Comparison of ENCODE assay signal across 20 cellular contexts in the genomic region with DNA sequence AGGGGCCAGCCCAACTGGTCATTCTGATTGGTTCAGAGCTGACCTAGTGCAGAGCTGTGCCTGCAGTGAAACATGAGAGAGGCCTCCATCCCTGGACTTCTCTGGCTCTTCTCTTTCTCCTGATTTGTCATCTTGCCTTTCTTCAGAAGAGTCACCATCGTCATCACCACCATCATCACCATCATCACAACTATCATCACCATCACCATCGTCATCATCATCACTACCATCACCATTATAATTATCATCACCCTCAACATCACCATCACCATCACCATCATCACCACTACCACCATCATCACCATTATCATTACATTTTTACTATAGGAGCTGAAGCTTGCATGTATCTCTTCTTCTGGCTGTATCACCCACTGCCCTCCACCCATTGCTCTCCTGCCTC.
DNase-seq lines count a peak whose midpoint lies in the region; ATAC-seq, FAIRE-seq and TF ChIP-seq lines count a peak whose summit lies in the region.
"Had no signal": no experiment of that assay in that cellular context is flagged by ENCODE, and none has a peak within 500 bp of the region (broad histone marks: within the 10 kb centered on the region; RNA-seq: fewer than 3 reads in every experiment).

No MANE protein-coding gene starts in this region.

- H3K27ac ChIP-seq in HepG2 (ENCODE audit: extremely low read length, insufficient read depth, low read length) (no peak overlapping the region), right lobe of liver (no peak overlapping the region), mesenchymal stem cell (ENCODE audit: low read length, poor library complexity, severe bottlenecking) (no peak overlapping the region), neural progenitor cell (no peak overlapping the region)
- H3K27ac ChIP-seq: BLaER1 had no signal

- H3K18ac ChIP-seq in mesenchymal stem cell (ENCODE audit: low read depth in 1 of 2, low read length in 2 of 2) = peak overlapping the region; percentile 18 to 54

- peak overlapping the region; percentile 27 for H2BK120ac ChIP-seq in mesenchymal stem cell (ENCODE audit: low read depth, low read length)

- no peak overlapping the region for H2AK5ac ChIP-seq in mesenchymal stem cell (ENCODE audit: low read length, severe bottlenecking)

- H3K9me3 ChIP-seq in HepG2 (ENCODE audit: low read length) (no peaks in the 10 kb centered on the region), right lobe of liver (no peaks in the 10 kb centered on the region), mesenchymal stem cell (ENCODE audit: control insufficient read depth, low read length) (no peaks in the 10 kb centered on the region), neural progenitor cell (ENCODE audit: low read depth) (no peaks in the 10 kb centered on the region)
- H3K9me3 ChIP-seq: BLaER1 had no signal

- POLR2A ChIA-PET in HepG2 (lab: Yijun Ruan, JAX) = no interaction called here

- H3K4me3 Mint-ChIP-seq in neural progenitor cell = no peak overlapping the region
- H3K4me3 Mint-ChIP-seq: CD14-positive monocyte; CD4-positive, alpha-beta memory T cell; H9 had no signal

- H3F3A ChIP-seq in neural progenitor cell (ENCODE audit: low read depth) = no peaks in the 10 kb centered on the region

- H3K79me2 ChIP-seq in HepG2 (ENCODE audit: insufficient read depth, low read length) (no peaks in the 10 kb centered on the region), neural progenitor cell (ENCODE audit: low read depth) (no peaks in the 10 kb centered on the region)

- no peak overlapping the region for H3K9ac ChIP-seq in HepG2 (ENCODE audit: insufficient read depth, low read depth, low read length)
- no peak overlapping the region for H3K9ac ChIP-seq in mesenchymal stem cell (ENCODE audit: low read length)
- no peak overlapping the region for H3K9ac ChIP-seq in neural progenitor cell
- H3K9ac ChIP-seq: BLaER1 had no signal

- H3K36me3 ChIP-seq in HepG2 (replicated peaks in 1 of 2; ENCODE audit: control insufficient read depth in 1 of 2, insufficient read depth in 2 of 2, low read length in 2 of 2) = no peaks in the 10 kb centered on the region
- H3K36me3 ChIP-seq in right lobe of liver = no peaks in the 10 kb centered on the region
- H3K36me3 ChIP-seq in mesenchymal stem cell (ENCODE audit: control insufficient read depth in 1 of 2, insufficient read depth in 2 of 2, low read depth in 1 of 2, low read length in 2 of 2) = no peaks in the 10 kb centered on the region
- H3K36me3 ChIP-seq in neural progenitor cell = no peaks in the 10 kb centered on the region
- H3K36me3 ChIP-seq: BLaER1 had no signal

- no peaks in the 10 kb centered on the region for H3K79me1 ChIP-seq in mesenchymal stem cell (replicated peaks; ENCODE audit: low read length, poor library complexity, severe bottlenecking)

- no peak for TF ChIP-seq CTCF in HepG2 (CRISPR knock-in tag; IDR thresholded peaks at IDR 0.05)
- no peak for TF ChIP-seq CTCF in right lobe of liver (IDR thresholded peaks at IDR 0.05)
- TF ChIP-seq CTCF in neural progenitor cell (IDR thresholded peaks at IDR 0.05) = no peak

- H3K4me3 ChIP-seq in HepG2 (replicated peaks in 1 of 3; ENCODE audit: insufficient read depth in 1 of 3, low read depth in 2 of 3, low read length in 3 of 3) = no peak overlapping the region
- H3K4me3 ChIP-seq in right lobe of liver = no peak overlapping the region
- H3K4me3 ChIP-seq in mesenchymal stem cell (ENCODE audit: insufficient read depth in 1 of 2, low read depth in 1 of 2, low read length in 2 of 2) = no peak overlapping the region
- H3K4me3 ChIP-seq in neural progenitor cell = no peak overlapping the region
- H3K4me3 ChIP-seq: BLaER1 had no signal

- H2AFZ ChIP-seq in HepG2 (ENCODE audit: low read length) (no peak overlapping the region), mesenchymal stem cell (ENCODE audit: low read depth, low read length) (no peak overlapping the region), neural progenitor cell (replicated peaks) (no peak overlapping the region)

- 43% methylated on average over 2 of the region's 2 CpGs for WGBS in HepG2 (ENCODE audit: low lambda C conversion rate)
- 70% methylated on average over 2 of the region's 2 CpGs for WGBS in right lobe of liver (ENCODE audit: insufficient coverage, low coverage, low lambda C conversion rate, missing lambda C conversion rate)
- WGBS in mesenchymal stem cell = 88% methylated on average over 2 of the region's 2 CpGs

- DNase-seq in HepG2 (ENCODE audit: low spot score) = no peak
- DNase-seq in right lobe of liver = no peak
- DNase-seq in mesenchymal stem cell = no peak
- DNase-seq in neural progenitor cell (ENCODE audit: low spot score) = no peak
- no peak for DNase-seq in urothelium cell line (ENCODE audit: low spot score)
- DNase-seq in activated naive CD4-positive, alpha-beta T cell (lab: John Stamatoyannopoulos, UW) = no peak
- DNase-seq in stimulated activated CD4-positive, alpha-beta T cell treated with anti-CD3 and anti-CD28 coated beads, Interleukin-4, amount 100 ng/mL, for 4 hours = no peak
- DNase-seq: 8988T; CD4-positive, alpha-beta memory T cell; DMS153; DMS79; GDM1; H9; IMR-90 had no signal

- no peak for TF ChIP-seq RAD21 in HepG2 (CRISPR knock-in tag; IDR thresholded peaks at IDR 0.05)

- intact Hi-C loops in HepG2 (cut with micrococcal nuclease; ENCODE audit: unreplicated experiment) (no loop called here), right lobe of liver (cut with DNase I) (no loop called here)

- H4K20me1 ChIP-seq in HepG2 (ENCODE audit: insufficient read depth, low read length) (no peaks in the 10 kb centered on the region), neural progenitor cell (ENCODE audit: low read depth) (no peaks in the 10 kb centered on the region)
- H4K20me1 ChIP-seq: BLaER1 had no signal

- TF ChIP-seq POLR2A in HepG2 (IDR thresholded peaks at IDR 0.05; ENCODE audit: insufficient read depth in 1 of 2, low read depth in 2 of 2, low read length in 2 of 2) (no peak), right lobe of liver (IDR thresholded peaks at IDR 0.05) (no peak)

- no peak overlapping the region for H3K4me2 ChIP-seq in HepG2 (ENCODE audit: low read depth, low read length)
- H3K4me2 ChIP-seq in mesenchymal stem cell (ENCODE audit: low read length, poor library complexity, severe bottlenecking) = no peak overlapping the region
- no peak overlapping the region for H3K4me2 ChIP-seq in neural progenitor cell
- H3K4me2 ChIP-seq: BLaER1 had no signal

- H2BK15ac ChIP-seq in mesenchymal stem cell (ENCODE audit: low read depth, poor library complexity, severe bottlenecking) = no peak overlapping the region

- H3K27me3 ChIP-seq in HepG2 (ENCODE audit: control insufficient read depth in 1 of 2, insufficient read depth in 2 of 2, low read length in 2 of 2) (no peaks in the 10 kb centered on the region; a peak in 1 of 5 replicates), right lobe of liver (no peaks in the 10 kb centered on the region), mesenchymal stem cell (ENCODE audit: control insufficient read depth in 1 of 2, insufficient read depth in 1 of 2, low read length in 2 of 2) (peaks cover 0 to 4% of the 10 kb centered on the region in 2 experiments), neural progenitor cell (no peaks in the 10 kb centered on the region)
- H3K27me3 ChIP-seq: BLaER1 had no signal

- H3K4ac ChIP-seq in mesenchymal stem cell (ENCODE audit: low read depth in 1 of 2, low read length in 2 of 2) = peak overlapping the region in 1 of 2 experiments; percentile 53

- peak overlapping the region in 1 of 2 experiments; percentile 11 for H2BK12ac ChIP-seq in mesenchymal stem cell (ENCODE audit: low read length in 2 of 2)

- peaks cover 14% of the 10 kb centered on the region for H3K4me1 Mint-ChIP-seq in neural progenitor cell

- no peak overlapping the region for H4K91ac ChIP-seq in mesenchymal stem cell (ENCODE audit: low read length)

- no peaks in the 10 kb centered on the region for H3K36me3 Mint-ChIP-seq in neural progenitor cell
- H3K36me3 Mint-ChIP-seq: CD14-positive monocyte; CD4-positive, alpha-beta memory T cell had no signal

- no peak overlapping the region for H3K23ac ChIP-seq in mesenchymal stem cell (ENCODE audit: low read length in 2 of 2)

- FAIRE-seq in HepG2 (lab: Jason Lieb, UNC) (no peak), urothelium cell line (lab: Jason Lieb, UNC) (peak; percentile 90)
- FAIRE-seq: GM12892, GM18507, H1 had no signal

- TF ChIP-seq EP300 in HepG2 (IDR thresholded peaks at IDR 0.05; ENCODE audit: low read depth in 2 of 2, low read length in 2 of 2) (no peak), HepG2 (CRISPR knock-in tag; IDR thresholded peaks at IDR 0.05; ENCODE audit: borderline replicate concordance) (no peak)

- no peak overlapping the region for H4K8ac ChIP-seq in mesenchymal stem cell (ENCODE audit: low read length)

- H3K9me3 Mint-ChIP-seq in neural progenitor cell = peaks cover 2% of the 10 kb centered on the region

- H3K27me3 Mint-ChIP-seq in neural progenitor cell (ENCODE audit: insufficient read depth, low read depth) = peaks cover 8% of the 10 kb centered on the region

- in situ Hi-C loops in HepG2 (cut with HindIII; ENCODE audit: extremely low pct_ligation_motif_present, low pct_unique_long_range_greater_than_20kb) = no loop called here

- H3K27ac Mint-ChIP-seq in neural progenitor cell = peak overlapping the region; percentile 17
- H3K27ac Mint-ChIP-seq: CD14-positive monocyte; CD4-positive, alpha-beta memory T cell; H9 had no signal

- CTCF ChIA-PET in HepG2 (lab: Yijun Ruan, JAX; ENCODE audit: low intra/inter-chr PET ratio, low total read pairs) = no interaction called here

- H3K4me1 ChIP-seq in HepG2 (ENCODE audit: insufficient read depth, low read length) = peaks cover 8% of the 10 kb centered on the region
- peaks cover 0 to 3% (median 0%) of the 10 kb centered on the region in 4 donors for H3K4me1 ChIP-seq in right lobe of liver
- H3K4me1 ChIP-seq in mesenchymal stem cell (ENCODE audit: control insufficient read depth, insufficient read depth, low read depth, low read length) = no peaks in the 10 kb centered on the region
- no peaks in the 10 kb centered on the region for H3K4me1 ChIP-seq in neural progenitor cell
- H3K4me1 ChIP-seq: BLaER1 had no signal

- BruUV-seq in HepG2 (replicated peaks; lab: Mats Ljungman, UMichigan) = no TSS peak

- H2BK5ac ChIP-seq in mesenchymal stem cell (ENCODE audit: low read depth, low read length, poor library complexity, severe bottlenecking) = no peak overlapping the region

- no peak overlapping the region for H3K14ac ChIP-seq in mesenchymal stem cell (ENCODE audit: low read length in 2 of 2)

- ATAC-seq in HepG2 (no peak), right lobe of liver (no peak), HG03196 (IDR thresholded peaks at IDR 0.05; ENCODE audit: unreplicated experiment) (no peak)
